ENCODE assay signal across 1 cellular context in the genomic region with DNA sequence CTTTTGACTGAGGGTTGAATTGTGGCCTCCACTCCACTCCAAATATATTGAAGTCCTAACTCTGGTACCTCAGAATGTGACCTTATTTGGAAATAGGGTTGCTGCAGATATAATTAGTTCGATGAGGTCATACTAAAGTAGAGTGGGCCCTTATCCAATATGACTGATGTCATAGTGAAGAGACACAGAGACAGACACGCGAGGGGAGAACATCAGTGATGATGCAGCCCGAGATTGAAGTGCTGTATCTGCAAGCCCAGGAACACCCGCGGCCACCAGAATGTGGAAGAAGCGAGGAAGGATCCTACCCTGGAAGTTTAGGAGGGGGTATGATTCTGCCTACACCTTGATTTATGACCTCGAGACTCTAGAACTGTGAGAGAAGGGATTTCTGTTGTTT.
TF ChIP-seq lines count a peak whose summit lies in the region.

No MANE protein-coding gene starts in this region.

TF ChIP-seq in HEK293, 187 proteins besides CTCF, POLR2A, EP300 and RAD21 (continued from another document):
- TF ChIP-seq, protein P1, sequence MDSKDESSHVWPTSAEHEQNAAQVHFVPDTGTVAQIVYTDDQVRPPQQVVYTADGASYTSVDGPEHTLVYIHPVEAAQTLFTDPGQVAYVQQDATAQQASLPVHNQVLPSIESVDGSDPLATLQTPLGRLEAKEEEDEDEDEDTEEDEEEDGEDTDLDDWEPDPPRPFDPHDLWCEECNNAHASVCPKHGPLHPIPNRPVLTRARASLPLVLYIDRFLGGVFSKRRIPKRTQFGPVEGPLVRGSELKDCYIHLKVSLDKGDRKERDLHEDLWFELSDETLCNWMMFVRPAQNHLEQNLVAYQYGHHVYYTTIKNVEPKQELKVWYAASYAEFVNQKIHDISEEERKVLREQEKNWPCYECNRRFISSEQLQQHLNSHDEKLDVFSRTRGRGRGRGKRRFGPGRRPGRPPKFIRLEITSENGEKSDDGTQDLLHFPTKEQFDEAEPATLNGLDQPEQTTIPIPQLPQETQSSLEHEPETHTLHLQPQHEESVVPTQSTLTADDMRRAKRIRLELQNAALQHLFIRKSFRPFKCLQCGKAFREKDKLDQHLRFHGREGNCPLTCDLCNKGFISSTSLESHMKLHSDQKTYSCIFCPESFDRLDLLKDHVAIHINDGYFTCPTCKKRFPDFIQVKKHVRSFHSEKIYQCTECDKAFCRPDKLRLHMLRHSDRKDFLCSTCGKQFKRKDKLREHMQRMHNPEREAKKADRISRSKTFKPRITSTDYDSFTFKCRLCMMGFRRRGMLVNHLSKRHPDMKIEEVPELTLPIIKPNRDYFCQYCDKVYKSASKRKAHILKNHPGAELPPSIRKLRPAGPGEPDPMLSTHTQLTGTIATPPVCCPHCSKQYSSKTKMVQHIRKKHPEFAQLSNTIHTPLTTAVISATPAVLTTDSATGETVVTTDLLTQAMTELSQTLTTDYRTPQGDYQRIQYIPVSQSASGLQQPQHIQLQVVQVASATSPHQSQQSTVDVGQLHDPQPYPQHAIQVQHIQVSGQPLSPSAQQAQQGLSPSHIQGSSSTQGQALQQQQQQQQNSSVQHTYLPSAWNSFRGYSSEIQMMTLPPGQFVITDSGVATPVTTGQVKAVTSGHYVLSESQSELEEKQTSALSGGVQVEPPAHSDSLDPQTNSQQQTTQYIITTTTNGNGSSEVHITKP (tag by site-specific recombination; IDR thresholded peaks at IDR 0.05): 0 out of 2 replicates have a peak, but pooled peaks have one; percentile 15
- no peak for TF ChIP-seq SCRT2 (tag by site-specific recombination; IDR thresholded peaks at IDR 0.05)
- TF ChIP-seq OVOL3 (tag by site-specific recombination; IDR thresholded peaks at IDR 0.05): no peak
- no peak for TF ChIP-seq SP7 (tag by site-specific recombination; IDR thresholded peaks at IDR 0.05)
- TF ChIP-seq, protein P2, sequence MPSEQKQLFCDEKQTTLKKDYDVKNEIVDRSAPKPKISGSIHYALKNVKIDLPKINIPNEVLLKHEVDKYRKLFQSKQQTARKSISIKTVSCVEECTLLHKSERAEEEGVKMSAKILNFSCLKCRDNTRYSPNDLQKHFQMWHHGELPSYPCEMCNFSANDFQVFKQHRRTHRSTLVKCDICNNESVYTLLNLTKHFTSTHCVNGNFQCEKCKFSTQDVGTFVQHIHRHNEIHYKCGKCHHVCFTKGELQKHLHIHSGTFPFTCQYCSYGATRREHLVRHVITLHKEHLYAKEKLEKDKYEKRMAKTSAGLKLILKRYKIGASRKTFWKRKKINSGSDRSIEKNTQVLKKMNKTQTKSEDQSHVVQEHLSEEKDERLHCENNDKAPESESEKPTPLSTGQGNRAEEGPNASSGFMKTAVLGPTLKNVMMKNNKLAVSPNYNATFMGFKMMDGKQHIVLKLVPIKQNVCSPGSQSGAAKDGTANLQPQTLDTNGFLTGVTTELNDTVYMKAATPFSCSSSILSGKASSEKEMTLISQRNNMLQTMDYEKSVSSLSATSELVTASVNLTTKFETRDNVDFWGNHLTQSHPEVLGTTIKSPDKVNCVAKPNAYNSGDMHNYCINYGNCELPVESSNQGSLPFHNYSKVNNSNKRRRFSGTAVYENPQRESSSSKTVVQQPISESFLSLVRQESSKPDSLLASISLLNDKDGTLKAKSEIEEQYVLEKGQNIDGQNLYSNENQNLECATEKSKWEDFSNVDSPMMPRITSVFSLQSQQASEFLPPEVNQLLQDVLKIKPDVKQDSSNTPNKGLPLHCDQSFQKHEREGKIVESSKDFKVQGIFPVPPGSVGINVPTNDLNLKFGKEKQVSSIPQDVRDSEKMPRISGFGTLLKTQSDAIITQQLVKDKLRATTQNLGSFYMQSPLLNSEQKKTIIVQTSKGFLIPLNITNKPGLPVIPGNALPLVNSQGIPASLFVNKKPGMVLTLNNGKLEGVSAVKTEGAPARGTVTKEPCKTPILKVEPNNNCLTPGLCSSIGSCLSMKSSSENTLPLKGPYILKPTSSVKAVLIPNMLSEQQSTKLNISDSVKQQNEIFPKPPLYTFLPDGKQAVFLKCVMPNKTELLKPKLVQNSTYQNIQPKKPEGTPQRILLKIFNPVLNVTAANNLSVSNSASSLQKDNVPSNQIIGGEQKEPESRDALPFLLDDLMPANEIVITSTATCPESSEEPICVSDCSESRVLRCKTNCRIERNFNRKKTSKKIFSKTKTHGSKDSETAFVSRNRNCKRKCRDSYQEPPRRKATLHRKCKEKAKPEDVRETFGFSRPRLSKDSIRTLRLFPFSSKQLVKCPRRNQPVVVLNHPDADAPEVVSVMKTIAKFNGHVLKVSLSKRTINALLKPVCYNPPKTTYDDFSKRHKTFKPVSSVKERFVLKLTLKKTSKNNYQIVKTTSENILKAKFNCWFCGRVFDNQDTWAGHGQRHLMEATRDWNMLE (tag by site-specific recombination; conservative IDR thresholded peaks at IDR 0.05; ENCODE audit: low read depth): no peak
- TF ChIP-seq ZNF558 (tag by site-specific recombination; IDR thresholded peaks at IDR 0.05): peak; percentile 73; the same call in 1 of the 2 replicates
- no peak for TF ChIP-seq ZNF701 (tag by site-specific recombination; IDR thresholded peaks at IDR 0.05)
- TF ChIP-seq, protein P3, sequence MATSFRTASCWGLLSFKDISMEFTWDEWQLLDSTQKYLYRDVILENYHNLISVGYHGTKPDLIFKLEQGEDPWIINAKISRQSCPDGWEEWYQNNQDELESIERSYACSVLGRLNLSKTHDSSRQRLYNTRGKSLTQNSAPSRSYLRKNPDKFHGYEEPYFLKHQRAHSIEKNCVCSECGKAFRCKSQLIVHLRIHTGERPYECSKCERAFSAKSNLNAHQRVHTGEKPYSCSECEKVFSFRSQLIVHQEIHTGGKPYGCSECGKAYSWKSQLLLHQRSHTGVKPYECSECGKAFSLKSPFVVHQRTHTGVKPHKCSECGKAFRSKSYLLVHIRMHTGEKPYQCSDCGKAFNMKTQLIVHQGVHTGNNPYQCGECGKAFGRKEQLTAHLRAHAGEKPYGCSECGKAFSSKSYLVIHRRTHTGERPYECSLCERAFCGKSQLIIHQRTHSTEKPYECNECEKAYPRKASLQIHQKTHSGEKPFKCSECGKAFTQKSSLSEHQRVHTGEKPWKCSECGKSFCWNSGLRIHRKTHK (tag by site-specific recombination; IDR thresholded peaks at IDR 0.05): no peak
TF ChIP-seq in HEK293: peak in this region for 10.
